Comparison of ENCODE assay signal across 8 cellular contexts in the genomic region with DNA sequence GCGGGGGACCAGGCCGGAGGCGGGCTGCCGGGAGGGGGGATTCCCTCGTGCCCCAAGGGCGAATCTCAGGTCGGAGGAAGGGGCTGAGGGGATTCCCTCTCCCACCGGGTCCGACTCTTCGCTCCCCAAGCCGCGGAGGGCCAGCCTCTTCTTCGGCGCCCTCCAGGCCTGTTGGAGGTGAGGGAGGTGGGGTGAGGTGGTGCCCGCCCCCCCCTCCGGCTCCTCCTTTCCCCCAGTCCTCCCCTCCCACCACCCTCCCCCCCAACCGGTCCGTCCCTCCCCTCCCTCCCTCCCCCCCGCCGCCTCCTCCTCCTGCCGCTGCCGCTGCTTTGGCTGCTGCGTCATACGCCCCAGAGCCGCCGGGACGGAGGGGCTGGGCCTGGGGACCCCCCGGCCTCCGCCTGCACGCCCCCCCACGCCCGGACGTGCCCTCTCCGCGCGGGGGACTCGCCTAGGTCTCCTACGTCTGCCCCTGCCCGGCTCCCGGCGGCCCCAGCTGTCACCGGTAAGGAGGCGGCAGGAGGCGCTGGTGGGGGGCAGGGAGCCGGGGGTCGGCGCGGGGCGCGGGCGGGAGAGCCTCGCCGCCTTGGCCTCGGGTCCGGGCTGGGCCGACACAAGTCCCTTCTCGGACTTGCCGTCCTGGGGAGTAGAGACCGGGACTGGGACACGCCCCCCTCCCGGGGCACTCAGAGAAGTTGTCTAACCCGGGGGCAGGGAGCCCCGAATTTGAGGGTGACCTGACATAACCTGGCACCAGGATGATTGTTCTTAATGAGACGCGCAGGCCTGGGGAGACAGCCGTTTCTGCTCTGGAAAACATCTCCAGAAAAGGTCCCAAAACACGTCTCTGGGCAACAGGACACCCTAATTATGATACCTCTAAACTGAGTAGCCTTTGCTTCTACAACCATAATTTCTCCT. TPM values are rescaled to one million over a fixed set of nuclear protein-coding genes. Genes with fewer than 3 reads are reported as not detected.
DNase-seq lines count a peak whose midpoint lies in the region; ATAC-seq and TF ChIP-seq lines count a peak whose summit lies in the region.

PHF1 (plus strand) TSS at position 304 of the 921 bp plus-strand sequence. CDS start 1,250 bp downstream, outside the sequence.

- H3K9me3 ChIP-seq in BLaER1 treated with 17β-estradiol and CSF1 and Interleukin-3, amounts not matched to agents 10 nM and 100 nM (replicated peaks in 1 of 11), result no peaks in the 10 kb centered on the region
- H3K9me3 ChIP-seq in adipocyte (ENCODE audit: control insufficient read depth, low read length) (no peaks in the 10 kb centered on the region), heart left ventricle (no peaks in the 10 kb centered on the region)

- no peaks in the 10 kb centered on the region for H3K9me3 Mint-ChIP-seq in progenitor cell of endocrine pancreas (ENCODE audit: low read depth)

- peak within 1 kb of the TSS; percentile 99 for H3K27ac Mint-ChIP-seq in progenitor cell of endocrine pancreas

- H3K4me1 ChIP-seq in BLaER1 treated with 17β-estradiol and CSF1 and Interleukin-3, amounts not matched to agents 10 nM and 100 nM, result peaks cover 56 to 62% (median 60%) of the 10 kb centered on the region in 10 experiments
- H3K4me1 ChIP-seq in adipocyte (ENCODE audit: control insufficient read depth, insufficient read depth, low read length), result peaks cover 14% of the 10 kb centered on the region
- H3K4me1 ChIP-seq in heart left ventricle, result peaks cover 0 to 28% (median 17%) of the 10 kb centered on the region in 12 donors

- H3K27me3 Mint-ChIP-seq in progenitor cell of endocrine pancreas, result no peaks in the 10 kb centered on the region

- peak; percentile 16 for ATAC-seq in GM18520 (IDR thresholded peaks at IDR 0.05; ENCODE audit: unreplicated experiment)
- peak; percentile 31 for ATAC-seq in HG03039 (IDR thresholded peaks at IDR 0.05; ENCODE audit: unreplicated experiment)
- peak; percentile 48 to 77 (median 76) for ATAC-seq in heart left ventricle

- WGBS in heart left ventricle, 4 donors, result 0 to 1% (median 0%) methylated on average over 40 to 65 of the region's 67 CpGs

- DNase-seq in NOMO-1 treated with DMSO at 0.1 percent for 48 hours (lab: John Stamatoyannopoulos, UW; ENCODE audit: unreplicated experiment), result peak; percentile 79
- DNase-seq in adipocyte (ENCODE audit: low read depth), result peak; percentile 83
- peak in 4 of 5 donors; percentile 81 to 87 (median 85) for DNase-seq in heart left ventricle
- peak; percentile 53 for DNase-seq in progenitor cell of endocrine pancreas (ENCODE audit: low spot score, unreplicated experiment)
- DNase-seq in T1000 (lab: John Stamatoyannopoulos, UW), result no peak

- peak within 1 kb of the TSS; percentile 87 to 99 (median 95) for H3K4me2 ChIP-seq in BLaER1 treated with 17β-estradiol and CSF1 and Interleukin-3, amounts not matched to agents 10 nM and 100 nM

- peaks cover 9% of the 10 kb centered on the region for H3K36me3 Mint-ChIP-seq in progenitor cell of endocrine pancreas (ENCODE audit: insufficient read depth)

- peaks cover 34 to 67% (median 61%) of the 10 kb centered on the region in 11 experiments for H3K36me3 ChIP-seq in BLaER1 treated with 17β-estradiol and CSF1 and Interleukin-3, amounts not matched to agents 10 nM and 100 nM
- H3K36me3 ChIP-seq in adipocyte (ENCODE audit: control insufficient read depth, insufficient read depth, low read length, severe bottlenecking) (peaks cover 36% of the 10 kb centered on the region), heart left ventricle (peaks cover 0 to 40% (median 38%) of the 10 kb centered on the region in 9 donors)

- peaks cover 5 to 43% (median 18%) of the 10 kb centered on the region in 11 experiments; a peak in 13 of 22 replicates for H4K20me1 ChIP-seq in BLaER1 treated with 17β-estradiol and CSF1 and Interleukin-3, amounts not matched to agents 10 nM and 100 nM

- H3K4me3 Mint-ChIP-seq in progenitor cell of endocrine pancreas (ENCODE audit: low read depth), result peak within 1 kb of the TSS; percentile 87

- TF ChIP-seq POLR2A in heart left ventricle (IDR thresholded peaks at IDR 0.05), result peak in 1 of 2 donors; percentile 55

- peak within 1 kb of the TSS; percentile 73 to 93 (median 84) for H3K27ac ChIP-seq in BLaER1 treated with 17β-estradiol and CSF1 and Interleukin-3, amounts not matched to agents 10 nM and 100 nM
- H3K27ac ChIP-seq in heart left ventricle, result peak within 1 kb of the TSS; percentile 94 to 100 (median 99)

- no peaks in the 10 kb centered on the region for H3K27me3 ChIP-seq in BLaER1 treated with 17β-estradiol and CSF1 and Interleukin-3, amounts not matched to agents 10 nM and 100 nM
- H3K27me3 ChIP-seq in adipocyte (replicated peaks; ENCODE audit: control insufficient read depth, insufficient read depth, low read length) (no peaks in the 10 kb centered on the region), heart left ventricle (no peaks in the 10 kb centered on the region)

- H3K4me3 ChIP-seq in BLaER1 treated with 17β-estradiol and CSF1 and Interleukin-3, amounts not matched to agents 10 nM and 100 nM, result peak within 1 kb of the TSS; percentile 73 to 86 (median 78)
- peak within 1 kb of the TSS; percentile 85 for H3K4me3 ChIP-seq in adipocyte (ENCODE audit: low read length)
- peak within 1 kb of the TSS; percentile 68 to 100 (median 94) for H3K4me3 ChIP-seq in heart left ventricle

- H3K4me1 Mint-ChIP-seq in progenitor cell of endocrine pancreas (ENCODE audit: low read depth), result peaks cover 18% of the 10 kb centered on the region

- intact Hi-C loops in heart left ventricle (cut with DNase I), result loop anchor here in 7 of 10 donors (1.0 to 10.0 kb wide), 6 partner anchors 7 to 209 kb away; partner anchors contain the start of genes KIFC1 (in 6 of the 7), CUTA (in 1 of the 7), HSD17B8 (in 1 of the 7) and RXRB (in 1 of the 7)

- H3K9ac ChIP-seq in BLaER1 treated with 17β-estradiol and CSF1 and Interleukin-3, amounts not matched to agents 10 nM and 100 nM, result peak within 1 kb of the TSS; percentile 78 to 90 (median 85)
- H3K9ac ChIP-seq in adipocyte (ENCODE audit: low read length), result peak within 1 kb of the TSS; percentile 89

- TF ChIP-seq CTCF in heart left ventricle (IDR thresholded peaks at IDR 0.05) (peak in 4 of 12 donors; percentile 19 to 38 (median 28)), progenitor cell of endocrine pancreas (IDR thresholded peaks at IDR 0.05; ENCODE audit: unreplicated experiment) (no peak)

RNA-seq across cellular contexts. Expression of gene PHF1, which starts in this region (rescaled TPM):
- total RNA-seq in heart left ventricle (10 to 100 TPM; 43.0 to 82.1 (median 47.3) TPM), progenitor cell of endocrine pancreas (58.1 and 58.4 TPM in 2 replicates)
- polyA plus RNA-seq in heart left ventricle, result 10 to 100 TPM; 54.0 to 77.0 TPM

Comparison
In these comparisons a context has a peak if more than half of its experiments do, and no peak if none do; other contexts are left out.
1. ATAC-seq: peak in every context shown above with its lines; median percentile 76 in heart left ventricle; 31 in HG03039; 16 in GM18520.